1 cellular context compared by ENCODE assay signal in genomic region chr6:109767961-109768360, GRCh38.
TF ChIP-seq lines count a peak whose summit lies in the region.

No MANE protein-coding gene starts in this region.

TF ChIP-seq in WTC11, 78 proteins besides CTCF, POLR2A, EP300 and RAD21 (continued from another document):
- TF ChIP-seq PRDM15 (CRISPR knock-in tag; IDR thresholded peaks at IDR 0.05): no peak
- TF ChIP-seq ZNF138 (CRISPR knock-in tag; conservative IDR thresholded peaks at IDR 0.05): no peak
- TF ChIP-seq HMGXB4 (CRISPR knock-in tag; IDR thresholded peaks at IDR 0.05): no peak
- TF ChIP-seq, protein P1, sequence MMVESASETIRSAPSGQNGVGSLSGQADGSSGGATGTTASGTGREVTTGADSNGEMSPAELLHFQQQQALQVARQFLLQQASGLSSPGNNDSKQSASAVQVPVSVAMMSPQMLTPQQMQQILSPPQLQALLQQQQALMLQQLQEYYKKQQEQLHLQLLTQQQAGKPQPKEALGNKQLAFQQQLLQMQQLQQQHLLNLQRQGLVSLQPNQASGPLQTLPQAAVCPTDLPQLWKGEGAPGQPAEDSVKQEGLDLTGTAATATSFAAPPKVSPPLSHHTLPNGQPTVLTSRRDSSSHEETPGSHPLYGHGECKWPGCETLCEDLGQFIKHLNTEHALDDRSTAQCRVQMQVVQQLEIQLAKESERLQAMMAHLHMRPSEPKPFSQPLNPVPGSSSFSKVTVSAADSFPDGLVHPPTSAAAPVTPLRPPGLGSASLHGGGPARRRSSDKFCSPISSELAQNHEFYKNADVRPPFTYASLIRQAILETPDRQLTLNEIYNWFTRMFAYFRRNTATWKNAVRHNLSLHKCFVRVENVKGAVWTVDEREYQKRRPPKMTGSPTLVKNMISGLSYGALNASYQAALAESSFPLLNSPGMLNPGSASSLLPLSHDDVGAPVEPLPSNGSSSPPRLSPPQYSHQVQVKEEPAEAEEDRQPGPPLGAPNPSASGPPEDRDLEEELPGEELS (CRISPR knock-in tag; IDR thresholded peaks at IDR 0.05): no peak
- no peak for TF ChIP-seq NR3C1 (CRISPR knock-in tag; conservative IDR thresholded peaks at IDR 0.05; ENCODE audit: low read depth)
- no peak for TF ChIP-seq OVOL2 (CRISPR knock-in tag; IDR thresholded peaks at IDR 0.05; ENCODE audit: borderline replicate concordance)
- no peak for TF ChIP-seq ELF4 (CRISPR knock-in tag; IDR thresholded peaks at IDR 0.05; ENCODE audit: low read depth)
- TF ChIP-seq NFYB (CRISPR knock-in tag; conservative IDR thresholded peaks at IDR 0.05; ENCODE audit: low read depth): no peak
- TF ChIP-seq KAT7 (CRISPR knock-in tag; IDR thresholded peaks at IDR 0.05; ENCODE audit: borderline replicate concordance): no peak
- TF ChIP-seq, protein P2, sequence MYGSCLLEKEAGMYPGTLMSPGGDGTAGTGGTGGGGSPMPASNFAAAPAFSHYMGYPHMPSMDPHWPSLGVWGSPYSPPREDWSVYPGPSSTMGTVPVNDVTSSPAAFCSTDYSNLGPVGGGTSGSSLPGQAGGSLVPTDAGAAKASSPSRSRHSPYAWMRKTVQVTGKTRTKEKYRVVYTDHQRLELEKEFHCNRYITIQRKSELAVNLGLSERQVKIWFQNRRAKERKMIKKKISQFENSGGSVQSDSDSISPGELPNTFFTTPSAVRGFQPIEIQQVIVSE (CRISPR knock-in tag; IDR thresholded peaks at IDR 0.05; ENCODE audit: borderline replicate concordance): no peak
- no peak for TF ChIP-seq HMGA2 (CRISPR knock-in tag; IDR thresholded peaks at IDR 0.05)
- TF ChIP-seq E2F1 (CRISPR knock-in tag; IDR thresholded peaks at IDR 0.05): no peak
- TF ChIP-seq MLX (CRISPR knock-in tag; IDR thresholded peaks at IDR 0.05): no peak
- no peak for TF ChIP-seq IRF1 (CRISPR knock-in tag; IDR thresholded peaks at IDR 0.05)
- TF ChIP-seq CREM (CRISPR knock-in tag; IDR thresholded peaks at IDR 0.05): no peak
